Comparison of ENCODE assay signal across 13 cellular contexts in genomic region chr12:6346942-6347341, GRCh38. TPM values are rescaled to one million over a fixed set of nuclear protein-coding genes. Genes with fewer than 3 reads are reported as not detected.
DNase-seq lines count a peak whose midpoint lies in the region; ATAC-seq and TF ChIP-seq lines count a peak whose summit lies in the region.
"Had no signal": no experiment of that assay in that cellular context is flagged by ENCODE, and none has a peak within 500 bp of the region (broad histone marks: within the 10 kb centered on the region; RNA-seq: fewer than 3 reads in every experiment).

No MANE protein-coding gene starts in this region.

- TF ChIP-seq CTCF in coronary artery (IDR thresholded peaks at IDR 0.05) (no peak), tibial nerve (IDR thresholded peaks at IDR 0.05) (no peak), GM13977 (IDR thresholded peaks at IDR 0.05; ENCODE audit: extremely low read depth, insufficient read depth, missing control alignments) (no peak)

- H3K27ac ChIP-seq in coronary artery = peak overlapping the region; percentile 94 to 98
- H3K27ac ChIP-seq in tibial nerve = peak overlapping the region in 3 of 4 donors; percentile 61 to 99 (median 83)

- H3K4me3 ChIP-seq in coronary artery (peak overlapping the region; percentile 59), tibial nerve (no peak overlapping the region)

- H3K27me3 Mint-ChIP-seq in activated naive CD8-positive, alpha-beta T cell treated with anti-CD3 and anti-CD28 coated beads, Interleukin-2, amount 10 ng/mL, durations not matched to agents 7 days and 5 days = no peaks in the 10 kb centered on the region
- H3K27me3 Mint-ChIP-seq in activated naive CD8-positive, alpha-beta T cell treated with anti-CD3 and anti-CD28 coated beads, Interleukin-2, amount 50 U/mL, for 24 hours = no peaks in the 10 kb centered on the region
- H3K27me3 Mint-ChIP-seq in naive thymus-derived CD8-positive, alpha-beta T cell = peaks cover 0 to 7% (median 0%) of the 10 kb centered on the region in 5 donors
- H3K27me3 Mint-ChIP-seq: central memory CD8-positive, alpha-beta T cell had no signal

- H3K27ac Mint-ChIP-seq in activated naive CD8-positive, alpha-beta T cell treated with anti-CD3 and anti-CD28 coated beads, Interleukin-2, amount 10 ng/mL, durations not matched to agents 7 days and 5 days = peak overlapping the region; percentile 73
- H3K27ac Mint-ChIP-seq in activated naive CD8-positive, alpha-beta T cell treated with anti-CD3 and anti-CD28 coated beads, Interleukin-2, amount 50 U/mL, for 24 hours = no peak overlapping the region
- peak overlapping the region in 9 of 10 donors; percentile 10 to 83 (median 60) for H3K27ac Mint-ChIP-seq in naive thymus-derived CD8-positive, alpha-beta T cell

- in situ Hi-C loops in GM13977 (cut with MboI; ENCODE audit: low pct_unique_long_range_greater_than_20kb, low sequenced_read_pairs, unreplicated experiment) = no loop called here

- no peak for DNase-seq in activated naive CD8-positive, alpha-beta T cell treated with anti-CD3 and anti-CD28 coated beads, Interleukin-2, amount 10 ng/mL, durations not matched to agents 7 days and 5 days
- no peak for DNase-seq in activated naive CD8-positive, alpha-beta T cell treated with anti-CD3 and anti-CD28 coated beads, Interleukin-2, amount 50 U/mL, for 24 hours
- DNase-seq in coronary artery (ENCODE audit: low spot score) (no peak), tibial nerve (ENCODE audit: low spot score in 2 of 2) (no peak), GM13977 (ENCODE audit: low spot score) (no peak), NCI-H1105 treated with DMSO at 0.1 percent for 48 hours (lab: John Stamatoyannopoulos, UW) (no peak)
- no peak for DNase-seq in naive thymus-derived CD8-positive, alpha-beta T cell
- DNase-seq: GOT3, OCI-M1 had no signal

- H3K36me3 Mint-ChIP-seq in activated naive CD8-positive, alpha-beta T cell treated with anti-CD3 and anti-CD28 coated beads, Interleukin-2, amount 10 ng/mL, durations not matched to agents 7 days and 5 days = no peaks in the 10 kb centered on the region
- H3K36me3 Mint-ChIP-seq in activated naive CD8-positive, alpha-beta T cell treated with anti-CD3 and anti-CD28 coated beads, Interleukin-2, amount 50 U/mL, for 24 hours (ENCODE audit: low read depth) = no peaks in the 10 kb centered on the region
- no peaks in the 10 kb centered on the region for H3K36me3 Mint-ChIP-seq in naive thymus-derived CD8-positive, alpha-beta T cell
- H3K36me3 Mint-ChIP-seq: T-cell had no signal

- H3K4me1 Mint-ChIP-seq in activated naive CD8-positive, alpha-beta T cell treated with anti-CD3 and anti-CD28 coated beads, Interleukin-2, amount 10 ng/mL, durations not matched to agents 7 days and 5 days = peaks cover 44% of the 10 kb centered on the region
- H3K4me1 Mint-ChIP-seq in activated naive CD8-positive, alpha-beta T cell treated with anti-CD3 and anti-CD28 coated beads, Interleukin-2, amount 50 U/mL, for 24 hours = peaks cover 49% of the 10 kb centered on the region
- peaks cover 33 to 59% (median 52%) of the 10 kb centered on the region in 4 donors for H3K4me1 Mint-ChIP-seq in naive thymus-derived CD8-positive, alpha-beta T cell

- TF ChIP-seq EP300 in tibial nerve (IDR thresholded peaks at IDR 0.05) = no peak

- 88 to 89% methylated on average over 8 of the region's 8 CpGs for WGBS in tibial nerve, 2 donors

- no peaks in the 10 kb centered on the region for H3K27me3 ChIP-seq in tibial nerve

- POLR2A ChIA-PET in activated naive CD8-positive, alpha-beta T cell treated with anti-CD3 and anti-CD28 coated beads, Interleukin-2, amount 10 ng/mL, durations not matched to agents 7 days and 5 days (lab: Charles Lee) = no interaction called here
- POLR2A ChIA-PET in naive thymus-derived CD8-positive, alpha-beta T cell (lab: Charles Lee) = interaction anchor here (0.6 to 7.4 kb wide), 3 partner anchors 11 to 146 kb away, joined by 4 to 70 read pairs (median 5); partner anchors contain the start of gene MRPL51

- ATAC-seq in activated naive CD8-positive, alpha-beta T cell treated with anti-CD3 and anti-CD28 coated beads, Interleukin-2, amount 10 ng/mL, durations not matched to agents 7 days and 5 days (ENCODE audit: low read depth) = no peak
- no peak for ATAC-seq in activated naive CD8-positive, alpha-beta T cell treated with anti-CD3 and anti-CD28 coated beads, Interleukin-2, amount 50 U/mL, for 24 hours
- ATAC-seq in naive thymus-derived CD8-positive, alpha-beta T cell = no peak
- ATAC-seq in GM21576 (IDR thresholded peaks at IDR 0.05; ENCODE audit: unreplicated experiment) = no peak

- no peak for TF ChIP-seq POLR2A in tibial nerve (IDR thresholded peaks at IDR 0.05)

- no peak overlapping the region for H3K4me3 Mint-ChIP-seq in activated naive CD8-positive, alpha-beta T cell treated with anti-CD3 and anti-CD28 coated beads, Interleukin-2, amount 10 ng/mL, durations not matched to agents 7 days and 5 days
- no peak overlapping the region for H3K4me3 Mint-ChIP-seq in activated naive CD8-positive, alpha-beta T cell treated with anti-CD3 and anti-CD28 coated beads, Interleukin-2, amount 50 U/mL, for 24 hours
- peak overlapping the region in 7 of 10 donors; percentile 2 to 61 (median 31) for H3K4me3 Mint-ChIP-seq in naive thymus-derived CD8-positive, alpha-beta T cell
- H3K4me3 Mint-ChIP-seq: central memory CD8-positive, alpha-beta T cell had no signal

- H3K9me3 Mint-ChIP-seq in activated naive CD8-positive, alpha-beta T cell treated with anti-CD3 and anti-CD28 coated beads, Interleukin-2, amount 10 ng/mL, durations not matched to agents 7 days and 5 days = no peaks in the 10 kb centered on the region
- H3K9me3 Mint-ChIP-seq in activated naive CD8-positive, alpha-beta T cell treated with anti-CD3 and anti-CD28 coated beads, Interleukin-2, amount 50 U/mL, for 24 hours = no peaks in the 10 kb centered on the region
- no peaks in the 10 kb centered on the region for H3K9me3 Mint-ChIP-seq in naive thymus-derived CD8-positive, alpha-beta T cell
- H3K9me3 Mint-ChIP-seq: central memory CD8-positive, alpha-beta T cell; T-cell had no signal

- H3K4me1 ChIP-seq in tibial nerve = peaks cover 4 to 62% (median 38%) of the 10 kb centered on the region in 4 donors

- no peaks in the 10 kb centered on the region for H3K36me3 ChIP-seq in tibial nerve

- no peaks in the 10 kb centered on the region for H3K9me3 ChIP-seq in tibial nerve

RNA-seq across cellular contexts. Expression of gene TNFRSF1A, which starts 5.1 kb away (rescaled TPM):
- total RNA-seq in activated naive CD8-positive, alpha-beta T cell treated with anti-CD3 and anti-CD28 coated beads, Interleukin-2, amount 10 ng/mL, durations not matched to agents 7 days and 5 days = 10 to 100 TPM; 82.9 to 87.1 TPM
- 10 to 100 TPM; 91.7 to 97.6 TPM for total RNA-seq in naive thymus-derived CD8-positive, alpha-beta T cell
- polyA plus RNA-seq in naive thymus-derived CD8-positive, alpha-beta T cell = 10 to 100 TPM; 19.5 to 43.7 (median 31.1) TPM
- total RNA-seq in tibial nerve = 100 to 1,000 TPM; 196 to 437 (median 306) TPM

RNA-seq across cellular contexts. Expression of gene SCNN1A, which starts 28.4 kb away (rescaled TPM):
- total RNA-seq in activated naive CD8-positive, alpha-beta T cell treated with anti-CD3 and anti-CD28 coated beads, Interleukin-2, amount 10 ng/mL, durations not matched to agents 7 days and 5 days = 1 to 10 TPM in 1 of 2 experiments, under 1 TPM in 1; 0.43 to 1.1 TPM
- 1 to 10 TPM; 4.0 to 4.7 TPM for total RNA-seq in naive thymus-derived CD8-positive, alpha-beta T cell
- under 1 TPM; 0.06 to 0.65 (median 0.23) TPM for polyA plus RNA-seq in naive thymus-derived CD8-positive, alpha-beta T cell
- total RNA-seq in tibial nerve = 10 to 100 TPM; 15.9 to 46.5 (median 18.8) TPM

RNA-seq across cellular contexts. Expression of gene PLEKHG6, which starts 36.5 kb away (rescaled TPM):
- not detected for total RNA-seq in activated naive CD8-positive, alpha-beta T cell treated with anti-CD3 and anti-CD28 coated beads, Interleukin-2, amount 10 ng/mL, durations not matched to agents 7 days and 5 days
- total RNA-seq in naive thymus-derived CD8-positive, alpha-beta T cell = not detected
- under 1 TPM; 0.14 to 0.17 (median 0.15) TPM for polyA plus RNA-seq in naive thymus-derived CD8-positive, alpha-beta T cell
- total RNA-seq in tibial nerve = 10 to 100 TPM in 1 of 4 donors, 1 to 10 TPM in 2, not detected in 1; 2.9 to 15.3 (median 7.6) TPM
- total RNA-seq: mononuclear cell had no signal

RNA-seq across cellular contexts. Expression of gene LTBR, which starts 37.0 kb away (rescaled TPM):
- 1 to 10 TPM in 1 of 2 experiments, under 1 TPM in 1; 0.61 to 1.4 TPM for total RNA-seq in activated naive CD8-positive, alpha-beta T cell treated with anti-CD3 and anti-CD28 coated beads, Interleukin-2, amount 10 ng/mL, durations not matched to agents 7 days and 5 days
- total RNA-seq in naive thymus-derived CD8-positive, alpha-beta T cell = under 1 TPM; 0.91 to 0.93 TPM
- under 1 TPM in 1 of 3 donors, not detected in 2; 0.23 TPM for polyA plus RNA-seq in naive thymus-derived CD8-positive, alpha-beta T cell
- total RNA-seq in tibial nerve = 100 to 1,000 TPM; 119 to 234 (median 151) TPM

Comparison
In these comparisons a context has a peak if more than half of its experiments do, and no peak if none do; other contexts are left out.
1. H3K4me3 Mint-ChIP-seq: peak in naive thymus-derived CD8-positive, alpha-beta T cell (7 of 10); none in activated naive CD8-positive, alpha-beta T cell treated with anti-CD3 and anti-CD28 coated beads, Interleukin-2, amount 10 ng/mL, durations not matched to agents 7 days and 5 days (single experiment) and activated naive CD8-positive, alpha-beta T cell treated with anti-CD3 and anti-CD28 coated beads, Interleukin-2, amount 50 U/mL, for 24 hours (single experiment).